10 cellular contexts compared by ENCODE assay signal in the genomic region with DNA sequence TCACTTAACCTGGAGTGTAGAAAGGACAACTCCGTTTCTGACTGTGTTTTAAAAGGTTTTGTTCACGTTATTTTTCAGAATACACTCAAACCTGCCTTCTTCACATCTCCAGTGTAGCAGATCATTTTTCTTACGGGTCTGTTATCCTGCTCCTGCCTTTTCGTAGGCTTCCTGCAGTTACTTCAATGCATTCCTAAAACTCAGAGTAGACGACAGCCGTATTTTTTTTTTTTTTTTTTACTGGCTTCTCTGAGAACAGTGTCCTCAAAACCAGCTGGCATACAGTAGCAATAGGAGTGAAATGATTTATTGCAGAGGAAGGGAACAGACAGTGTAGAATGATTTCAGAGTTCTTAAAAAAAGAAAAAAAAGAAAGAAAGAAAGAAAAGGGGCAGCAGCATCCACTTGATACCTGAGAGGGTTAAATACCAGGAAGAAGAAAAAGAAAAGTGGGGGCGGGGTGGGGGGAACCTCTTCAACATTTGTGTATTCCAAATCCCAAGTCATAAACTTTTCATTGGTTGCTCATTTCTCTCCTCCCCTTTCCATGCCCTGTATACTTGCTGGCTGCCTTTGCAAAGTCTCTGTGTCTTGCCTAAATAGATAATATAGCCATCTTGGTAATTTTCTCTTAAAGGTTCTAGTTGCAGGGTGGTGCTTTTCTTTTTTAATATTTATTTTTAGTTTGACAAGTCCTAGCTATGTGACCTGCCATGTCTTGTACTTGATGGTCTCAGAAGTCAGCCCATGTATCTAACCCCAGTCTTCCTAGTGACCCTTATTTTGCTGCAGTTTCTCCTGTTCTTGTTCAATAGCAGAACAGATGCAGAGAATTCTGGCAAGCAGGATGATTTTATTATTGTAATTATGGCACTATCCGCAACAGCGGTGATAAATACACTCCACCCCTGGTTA. TPM values are rescaled to one million over a fixed set of nuclear protein-coding genes. Genes with fewer than 3 reads are reported as not detected.
DNase-seq lines count a peak whose midpoint lies in the region; ATAC-seq and FAIRE-seq lines count a peak whose summit lies in the region.
"Had no signal": no experiment of that assay in that cellular context is flagged by ENCODE, and none has a peak within 500 bp of the region (broad histone marks: within the 10 kb centered on the region; RNA-seq: fewer than 3 reads in every experiment).

No MANE protein-coding gene starts in this region.

- H3K36me3 ChIP-seq in iPS-20b (ENCODE audit: insufficient read depth, low read depth, low read length) (no peaks in the 10 kb centered on the region), subcutaneous abdominal adipose tissue (ENCODE audit: control insufficient read depth in 5 of 5, insufficient read depth in 5 of 5, low read length in 5 of 5) (peaks cover 0 to 4% (median 0%) of the 10 kb centered on the region in 5 donors)

- DNase-seq in HTR-8/SVneo (ENCODE audit: insufficient read length, low spot score) (peak; percentile 38), NCI-H2107 treated with DMSO at 0.1 percent for 48 hours (lab: John Stamatoyannopoulos, UW; ENCODE audit: unreplicated experiment) (no peak)
- no peak for DNase-seq in activated naive CD4-positive, alpha-beta T cell treated with anti-CD3 and anti-CD28 coated beads, Interleukin-2, amount 10 ng/mL, durations not matched to agents 7 days and 5 days
- DNase-seq in activated CD8-positive, alpha-beta T cell treated with anti-CD3 and anti-CD28 coated beads, Interleukin-2, amount 10 ng/mL, durations not matched to agents 7 days and 5 days: no peak
- DNase-seq: left cardiac atrium, T-helper 9 cell had no signal

- H3K27ac Mint-ChIP-seq in activated naive CD4-positive, alpha-beta T cell treated with anti-CD3 and anti-CD28 coated beads, Interleukin-2, amount 10 ng/mL, durations not matched to agents 7 days and 5 days: no peak overlapping the region
- H3K27ac Mint-ChIP-seq in activated CD8-positive, alpha-beta T cell treated with anti-CD3 and anti-CD28 coated beads, Interleukin-2, amount 10 ng/mL, durations not matched to agents 7 days and 5 days: no peak overlapping the region

- H3K27me3 Mint-ChIP-seq in activated naive CD4-positive, alpha-beta T cell treated with anti-CD3 and anti-CD28 coated beads, Interleukin-2, amount 10 ng/mL, durations not matched to agents 7 days and 5 days: peaks cover 23% of the 10 kb centered on the region
- peaks cover 46% of the 10 kb centered on the region for H3K27me3 Mint-ChIP-seq in activated CD8-positive, alpha-beta T cell treated with anti-CD3 and anti-CD28 coated beads, Interleukin-2, amount 10 ng/mL, durations not matched to agents 7 days and 5 days (ENCODE audit: low read depth)

- POLR2A ChIA-PET in activated CD8-positive, alpha-beta T cell treated with anti-CD3 and anti-CD28 coated beads, Interleukin-2, amount 10 ng/mL, durations not matched to agents 7 days and 5 days (lab: Charles Lee): no interaction called here

- no peak for ATAC-seq in activated CD8-positive, alpha-beta T cell treated with anti-CD3 and anti-CD28 coated beads, Interleukin-2, amount 10 ng/mL, durations not matched to agents 7 days and 5 days
- ATAC-seq in GM21381 (IDR thresholded peaks at IDR 0.05; ENCODE audit: unreplicated experiment): no peak

- H3K9me3 ChIP-seq in iPS-20b (ENCODE audit: insufficient read depth, low read depth, low read length): no peaks in the 10 kb centered on the region
- H3K9me3 ChIP-seq in subcutaneous abdominal adipose tissue (ENCODE audit: control insufficient read depth in 5 of 5, low read length in 5 of 5): no peaks in the 10 kb centered on the region

- peak overlapping the region; percentile 72; the same call in 1 of the 2 replicates for H3K9ac ChIP-seq in iPS-20b (ENCODE audit: low read depth, low read length)
- H3K9ac ChIP-seq in subcutaneous abdominal adipose tissue (ENCODE audit: low read length in 5 of 5): peak overlapping the region in 1 of 5 donors; percentile 43

- no peak for FAIRE-seq in HTR-8/SVneo (lab: Jason Lieb, UNC)

- peak overlapping the region; percentile 75 for H3K4me3 ChIP-seq in iPS-20b (ENCODE audit: low read length)
- H3K4me3 ChIP-seq in subcutaneous abdominal adipose tissue (ENCODE audit: low read depth in 1 of 5, low read length in 5 of 5): peak overlapping the region; percentile 73 to 84 (median 77)

- peak overlapping the region; percentile 38 for H3K27ac ChIP-seq in angular gyrus (ENCODE audit: low read depth, low read length)
- H3K27ac ChIP-seq in iPS-20b (ENCODE audit: low read length): no peak overlapping the region
- H3K27ac ChIP-seq in subcutaneous abdominal adipose tissue (ENCODE audit: low read depth, low read length): peak overlapping the region; percentile 47

- H3K9me3 Mint-ChIP-seq in activated naive CD4-positive, alpha-beta T cell treated with anti-CD3 and anti-CD28 coated beads, Interleukin-2, amount 10 ng/mL, durations not matched to agents 7 days and 5 days: no peaks in the 10 kb centered on the region
- H3K9me3 Mint-ChIP-seq in activated CD8-positive, alpha-beta T cell treated with anti-CD3 and anti-CD28 coated beads, Interleukin-2, amount 10 ng/mL, durations not matched to agents 7 days and 5 days (ENCODE audit: insufficient read depth): no peaks in the 10 kb centered on the region

- H3K36me3 Mint-ChIP-seq in activated naive CD4-positive, alpha-beta T cell treated with anti-CD3 and anti-CD28 coated beads, Interleukin-2, amount 10 ng/mL, durations not matched to agents 7 days and 5 days: no peaks in the 10 kb centered on the region
- H3K36me3 Mint-ChIP-seq in activated CD8-positive, alpha-beta T cell treated with anti-CD3 and anti-CD28 coated beads, Interleukin-2, amount 10 ng/mL, durations not matched to agents 7 days and 5 days (ENCODE audit: low read depth): no peaks in the 10 kb centered on the region

- CTCF ChIA-PET in activated naive CD4-positive, alpha-beta T cell treated with anti-CD3 and anti-CD28 coated beads, Interleukin-2, amount 10 ng/mL, durations not matched to agents 7 days and 5 days (lab: Charles Lee): no interaction called here
- CTCF ChIA-PET in activated CD8-positive, alpha-beta T cell treated with anti-CD3 and anti-CD28 coated beads, Interleukin-2, amount 10 ng/mL, durations not matched to agents 7 days and 5 days (lab: Charles Lee): no interaction called here

- H3K4me1 ChIP-seq in iPS-20b (ENCODE audit: insufficient read depth, low read length): peaks cover 14% of the 10 kb centered on the region; the same call in 1 of the 2 replicates
- peaks cover 2 to 56% (median 51%) of the 10 kb centered on the region in 5 donors for H3K4me1 ChIP-seq in subcutaneous abdominal adipose tissue (ENCODE audit: control insufficient read depth in 5 of 5, insufficient read depth in 5 of 5, low read length in 5 of 5)

- no peak overlapping the region for H3K4me3 Mint-ChIP-seq in activated naive CD4-positive, alpha-beta T cell treated with anti-CD3 and anti-CD28 coated beads, Interleukin-2, amount 10 ng/mL, durations not matched to agents 7 days and 5 days
- H3K4me3 Mint-ChIP-seq in activated CD8-positive, alpha-beta T cell treated with anti-CD3 and anti-CD28 coated beads, Interleukin-2, amount 10 ng/mL, durations not matched to agents 7 days and 5 days: no peak overlapping the region

- peaks cover 50% of the 10 kb centered on the region for H3K27me3 ChIP-seq in iPS-20b (ENCODE audit: insufficient read depth, low read length)
- H3K27me3 ChIP-seq in subcutaneous abdominal adipose tissue (ENCODE audit: control insufficient read depth in 5 of 5, insufficient read depth in 4 of 5, low read length in 5 of 5): no peaks in the 10 kb centered on the region

- H3K4me1 Mint-ChIP-seq in activated naive CD4-positive, alpha-beta T cell treated with anti-CD3 and anti-CD28 coated beads, Interleukin-2, amount 10 ng/mL, durations not matched to agents 7 days and 5 days: peaks cover 25% of the 10 kb centered on the region
- H3K4me1 Mint-ChIP-seq in activated CD8-positive, alpha-beta T cell treated with anti-CD3 and anti-CD28 coated beads, Interleukin-2, amount 10 ng/mL, durations not matched to agents 7 days and 5 days (ENCODE audit: low read depth): peaks cover 26% of the 10 kb centered on the region

RNA-seq across cellular contexts. Expression of gene TGFB2, which starts 2.8 kb away (rescaled TPM):
- not detected for total RNA-seq in activated CD8-positive, alpha-beta T cell treated with anti-CD3 and anti-CD28 coated beads, Interleukin-2, amount 10 ng/mL, durations not matched to agents 7 days and 5 days
